11 cellular contexts compared by ENCODE assay signal in genomic region chr20:62357681-62358080, GRCh38. TPM values are rescaled to one million over a fixed set of nuclear protein-coding genes. Genes with fewer than 3 reads are reported as not detected.
DNase-seq lines count a peak whose midpoint lies in the region; ATAC-seq and TF ChIP-seq lines count a peak whose summit lies in the region.
"Had no signal": no experiment of that assay in that cellular context is flagged by ENCODE, and none has a peak within 500 bp of the region (broad histone marks: within the 10 kb centered on the region; RNA-seq: fewer than 3 reads in every experiment).

No MANE protein-coding gene starts in this region.

- H3K36me3 ChIP-seq in Peyer's patch: no peaks in the 10 kb centered on the region
- no peaks in the 10 kb centered on the region for H3K36me3 ChIP-seq in muscle layer of colon (ENCODE audit: insufficient read depth, low read length)
- H3K36me3 ChIP-seq in upper lobe of right lung: no peaks in the 10 kb centered on the region
- H3K36me3 ChIP-seq in Karpas-422 (ENCODE audit: insufficient read depth, low read length): no peaks in the 10 kb centered on the region

- ATAC-seq in upper lobe of right lung: no peak
- ATAC-seq in GM18907 (IDR thresholded peaks at IDR 0.05; ENCODE audit: unreplicated experiment): no peak
- no peak for ATAC-seq in GM18519 (IDR thresholded peaks at IDR 0.05; ENCODE audit: low FRiP score, unreplicated experiment)
- ATAC-seq: T-cell had no signal

- intact Hi-C loops in upper lobe of right lung (cut with DNase I): no loop called here

- H3K27me3 ChIP-seq in Peyer's patch (no peaks in the 10 kb centered on the region), muscle layer of colon (ENCODE audit: control insufficient read depth in 1 of 2, insufficient read depth in 2 of 2, low read length in 2 of 2) (no peaks in the 10 kb centered on the region), upper lobe of right lung (no peaks in the 10 kb centered on the region), Karpas-422 (ENCODE audit: low read length) (no peaks in the 10 kb centered on the region)

- TF ChIP-seq CTCF in Peyer's patch (IDR thresholded peaks at IDR 0.05) (no peak), upper lobe of right lung (IDR thresholded peaks at IDR 0.05) (no peak)

- no peaks in the 10 kb centered on the region for H3K9me2 ChIP-seq in Karpas-422 (replicated peaks; ENCODE audit: insufficient read depth, low read length)

- TF ChIP-seq POLR2A in Peyer's patch (IDR thresholded peaks at IDR 0.05): no peak
- TF ChIP-seq POLR2A in erythroblast (IDR thresholded peaks at IDR 0.05; ENCODE audit: low read length): peak; percentile 10

- H3K27ac ChIP-seq in Peyer's patch (peak overlapping the region; percentile 40 to 89 (median 70)), muscle layer of colon (ENCODE audit: low read depth, low read length) (peak overlapping the region; percentile 82), upper lobe of right lung (peak overlapping the region; percentile 83), Karpas-422 (ENCODE audit: low read length) (no peak overlapping the region)

- H3K4me1 ChIP-seq in Peyer's patch (peaks cover 0 to 73% (median 0%) of the 10 kb centered on the region in 4 donors), muscle layer of colon (ENCODE audit: insufficient read depth, low read length) (peaks cover 84% of the 10 kb centered on the region), upper lobe of right lung (peaks cover 75% of the 10 kb centered on the region), Karpas-422 (ENCODE audit: low read length) (peaks cover 2% of the 10 kb centered on the region)

- no peaks in the 10 kb centered on the region for H3K79me2 ChIP-seq in Karpas-422 (ENCODE audit: low read length)

- H3K9me3 ChIP-seq in Peyer's patch (no peaks in the 10 kb centered on the region), muscle layer of colon (ENCODE audit: low read length) (no peaks in the 10 kb centered on the region), upper lobe of right lung (no peaks in the 10 kb centered on the region), Karpas-422 (ENCODE audit: low read length) (no peaks in the 10 kb centered on the region)

- peaks cover 22% of the 10 kb centered on the region; the same call in 1 of the 2 replicates for H4K20me1 ChIP-seq in Karpas-422 (ENCODE audit: insufficient read depth, low read depth, low read length)

- peak overlapping the region; percentile 33 for H3K9ac ChIP-seq in muscle layer of colon (ENCODE audit: low read length)
- no peak overlapping the region for H3K9ac ChIP-seq in Karpas-422 (ENCODE audit: low read length)

- H2AFZ ChIP-seq in Karpas-422 (ENCODE audit: low read length): no peak overlapping the region

- H3K4me3 ChIP-seq in Peyer's patch (peak overlapping the region in 1 of 4 donors; percentile 2), muscle layer of colon (ENCODE audit: low read depth in 1 of 2, low read length in 2 of 2) (no peak overlapping the region), upper lobe of right lung (peak overlapping the region; percentile 13), Karpas-422 (ENCODE audit: low read length) (no peak overlapping the region)

- DNase-seq in Peyer's patch (no peak), erythroblast (lab: John Stamatoyannopoulos, UW) (no peak), upper lobe of right lung (no peak), Karpas-422 (no peak)
- DNase-seq: activated CD4-positive, alpha-beta memory T cell treated with anti-CD3 and anti-CD28 coated beads for 36 hours; DMS 273 treated with DMSO at 0.1 percent for 48 hours; MV-4-11; T-cell had no signal

- H3K4me2 ChIP-seq in Karpas-422 (ENCODE audit: low read depth, low read length, poor library complexity, severe bottlenecking): no peak overlapping the region

RNA-seq across cellular contexts. Expression of gene LAMA5, which starts 9.4 kb away (rescaled TPM):
- total RNA-seq in Peyer's patch (100 to 1,000 TPM in 2 of 4 donors, 10 to 100 TPM in 2; 31.2 to 328 (median 87.3) TPM), upper lobe of right lung (279 TPM)
- total RNA-seq in Karpas-422 (2014; rRNA removed; shearing (Covaris generic); ENCODE audit: low replicate concordance): 3.2 and 17.5 TPM in 2 replicates

RNA-seq across cellular contexts. Expression of gene RPS21, which starts 29.2 kb away (rescaled TPM):
- 100 to 1,000 TPM; 507 to 769 (median 622) TPM for total RNA-seq in Peyer's patch
- total RNA-seq in upper lobe of right lung: 1,050 TPM
- 1,523 and 2,619 TPM in 2 replicates for total RNA-seq in Karpas-422 (2014; rRNA removed; shearing (Covaris generic); ENCODE audit: low replicate concordance)

RNA-seq across cellular contexts. Expression of gene CABLES2, which starts 49.4 kb away (rescaled TPM):
- total RNA-seq in Peyer's patch (10 to 100 TPM in 2 of 4 donors, 1 to 10 TPM in 2; 7.2 to 33.8 (median 11.1) TPM), upper lobe of right lung (4.1 TPM)
- 7.2 and 7.6 TPM in 2 replicates for total RNA-seq in Karpas-422 (2014; rRNA removed; shearing (Covaris generic); ENCODE audit: low replicate concordance)

RNA-seq across cellular contexts. Expression of gene ADRM1, which starts 54.9 kb away (rescaled TPM):
- 100 to 1,000 TPM in 2 of 4 donors, 10 to 100 TPM in 2; 90.8 to 136 (median 99.7) TPM for total RNA-seq in Peyer's patch
- total RNA-seq in upper lobe of right lung: 73.4 TPM
- 53.5 and 109 TPM in 2 replicates for total RNA-seq in Karpas-422 (2014; rRNA removed; shearing (Covaris generic); ENCODE audit: low replicate concordance)
